Comparison of ENCODE assay signal across 28 cellular contexts in genomic region chr16:49181812-49182211, GRCh38.
DNase-seq lines count a peak whose midpoint lies in the region; ATAC-seq and TF ChIP-seq lines count a peak whose summit lies in the region.
"Had no signal": no experiment of that assay in that cellular context is flagged by ENCODE, and none has a peak within 500 bp of the region (broad histone marks: within the 10 kb centered on the region; RNA-seq: fewer than 3 reads in every experiment).

No MANE protein-coding gene starts in this region.

- TF ChIP-seq POLR2A in NB4 (IDR thresholded peaks at IDR 0.05; ENCODE audit: extremely low read depth, insufficient read length) = no peak
- TF ChIP-seq POLR2A in adrenal gland (IDR thresholded peaks at IDR 0.05) = no peak

- TF ChIP-seq CTCF in NB4 (IDR thresholded peaks at IDR 0.05; ENCODE audit: low read depth, low read length) (no peak), mucosa of descending colon (IDR thresholded peaks at IDR 0.05) (no peak), adrenal gland (IDR thresholded peaks at IDR 0.05) (no peak)

- DNase-seq in DMS153 (lab: John Stamatoyannopoulos, UW) (peak; percentile 16), NB4 (ENCODE audit: low read depth) (peak; percentile 4), NCI-H748 treated with DMSO at 0.1 percent for 48 hours (lab: John Stamatoyannopoulos, UW) (peak; percentile 38), mucosa of descending colon (peak; percentile 52 to 80 (median 60)), left ventricle myocardium superior (no peak), NCI-H2196 treated with DMSO at 0.1 percent for 48 hours (lab: John Stamatoyannopoulos, UW; ENCODE audit: unreplicated experiment) (no peak), adrenal gland (no peak)
- DNase-seq: activated CD4-positive, alpha-beta memory T cell treated with anti-CD3 and anti-CD28 coated beads, Interleukin-2, amount 10 ng/mL, durations not matched to agents 7 days and 5 days; activated CD8-positive, alpha-beta memory T cell treated with anti-CD3 and anti-CD28 coated beads, Interleukin-2, amount 50 U/mL, for 4 hours; activated naive CD4-positive, alpha-beta T cell; caudate nucleus; cortex of kidney; effector memory CD4-positive, alpha-beta T cell; GM23248; HFFc6; left ventricle myocardium inferior; NCI-H1048; NCI-H2029 treated with DMSO at 0.1 percent for 48 hours; NCI-H446; right lobe of liver; spleen; stimulated activated CD4-positive, alpha-beta T cell treated with anti-CD3 and anti-CD28 coated beads, Interleukin-2, amount 100 ng/mL, for 24 hours; stimulated activated naive CD8-positive, alpha-beta T cell treated with anti-CD3 and anti-CD28 coated beads, Interleukin-15, amount 100 ng/mL, for 72 hours had no signal

- peak; percentile 80 for ATAC-seq in mucosa of descending colon
- no peak for ATAC-seq in left ventricle myocardium superior
- ATAC-seq: right lobe of liver; Right ventricle myocardium inferior; stimulated activated naive CD8-positive, alpha-beta T cell treated with anti-CD3 and anti-CD28 coated beads, Interleukin-15, amount 100 ng/mL, for 72 hours had no signal

- intact Hi-C loops in mucosa of descending colon (cut with DNase I, micrococcal nuclease) = no loop called here
- intact Hi-C loops in left ventricle myocardium superior (cut with micrococcal nuclease) = no loop called here
- intact Hi-C loops in adrenal gland (cut with DNase I) = no loop called here

- H3K9me3 ChIP-seq in mucosa of descending colon (no peaks in the 10 kb centered on the region), adrenal gland (replicated peaks in 1 of 3) (no peaks in the 10 kb centered on the region)
- H3K9me3 ChIP-seq: left ventricle myocardium inferior, neutrophil, prostate gland, right lobe of liver, thoracic aorta, vagina had no signal

- H3K4me1 ChIP-seq in mucosa of descending colon (ENCODE audit: low read depth) (peaks cover 33% of the 10 kb centered on the region), adrenal gland (replicated peaks in 1 of 2) (no peaks in the 10 kb centered on the region)
- H3K4me1 ChIP-seq: left ventricle myocardium inferior, prostate gland, right lobe of liver, spleen, vagina had no signal

- WGBS in adrenal gland, 4 donors = 20 to 25% (median 24%) methylated on average over 4 of the region's 4 CpGs

- H3K36me3 ChIP-seq in mucosa of descending colon (ENCODE audit: low read depth) (no peaks in the 10 kb centered on the region), adrenal gland (replicated peaks in 1 of 2) (no peaks in the 10 kb centered on the region)
- H3K36me3 ChIP-seq: left ventricle myocardium inferior, neutrophil, prostate gland, right lobe of liver, spleen, thoracic aorta, vagina had no signal

- peaks cover 6% of the 10 kb centered on the region for H3K27me3 ChIP-seq in adrenal gland
- H3K27me3 ChIP-seq: right lobe of liver, vagina had no signal

- H3K4me3 ChIP-seq in NB4 (ENCODE audit: low read depth, low read length) (no peak overlapping the region), mucosa of descending colon (no peak overlapping the region), adrenal gland (no peak overlapping the region)
- H3K4me3 ChIP-seq: GM23248, left ventricle myocardium inferior, prostate gland, right lobe of liver, spleen, thoracic aorta, vagina had no signal

- H3K27ac ChIP-seq in adrenal gland = no peak overlapping the region
- H3K27ac ChIP-seq: GM23248, left ventricle myocardium inferior, neutrophil, prostate gland, right lobe of liver, spleen, thoracic aorta, vagina had no signal

Comparison
In these comparisons a context has a peak if more than half of its experiments do, and no peak if none do; other contexts are left out.
1. DNase-seq: peak in DMS153 (single experiment), NB4 (single experiment), NCI-H748 treated with DMSO at 0.1 percent for 48 hours (single experiment) and mucosa of descending colon (3 of 3); none in left ventricle myocardium superior (single experiment), NCI-H2196 treated with DMSO at 0.1 percent for 48 hours (single experiment) and adrenal gland (0 of 7).